17 cellular contexts compared by ENCODE assay signal in genomic region chr2:181052523-181052891, GRCh38.
DNase-seq lines count a peak whose midpoint lies in the region; ATAC-seq, FAIRE-seq and TF ChIP-seq lines count a peak whose summit lies in the region.
"Had no signal": no experiment of that assay in that cellular context is flagged by ENCODE, and none has a peak within 500 bp of the region (broad histone marks: within the 10 kb centered on the region; RNA-seq: fewer than 3 reads in every experiment).

No MANE protein-coding gene starts in this region.

- H3K27ac ChIP-seq in K562 (ENCODE audit: extremely low read depth, low read depth, low read length) = no peak overlapping the region
- H3K27ac ChIP-seq: prostate gland, thyroid gland had no signal

- no peak for DNase-seq in K562 (ENCODE audit: extremely low read depth in 1 of 4, low spot score in 3 of 4)
- no peak for DNase-seq in sciatic nerve (ENCODE audit: low spot score)
- DNase-seq in NCI-H128 (lab: John Stamatoyannopoulos, UW; ENCODE audit: unreplicated experiment) = no peak
- DNase-seq: activated effector memory CD4-positive, alpha-beta T cell treated with Interleukin-2 at 50 U/mL for 16 hours; anterior cingulate cortex; kidney; mesendoderm; NCI-H187; Right ventricle myocardium superior; T-cell; thyroid gland had no signal

- intact Hi-C loops in K562 (cut with micrococcal nuclease) (loop anchor here (10.0 kb wide), 1 partner anchor 378 kb away; no protein-coding TSS in a partner anchor), sciatic nerve (cut with DNase I) (no loop called here)

- no peak overlapping the region for H3K4me2 ChIP-seq in K562 (ENCODE audit: insufficient read depth, low read length)
- H3K4me2 ChIP-seq: smooth muscle cell had no signal

- no peak overlapping the region for H3K9ac ChIP-seq in K562 (ENCODE audit: insufficient read depth in 1 of 2, low read depth in 2 of 2, low read length in 2 of 2)

- CTCF ChIA-PET in K562 (lab: Yijun Ruan, JAX; ENCODE audit: low intra/inter-chr PET ratio) = no interaction called here

- POLR2A ChIA-PET in K562 (lab: Yijun Ruan, JAX) = no interaction called here

- no TSS peak for BruUV-seq in K562 (replicated peaks; lab: Mats Ljungman, UMichigan)

- no peaks in the 10 kb centered on the region for H4K20me1 ChIP-seq in K562 (replicated peaks; ENCODE audit: control insufficient read depth, insufficient read depth, low read length)

- TF ChIP-seq RAD21 in K562 (CRISPR knock-in tag; conservative IDR thresholded peaks at IDR 0.05 in 1 of 2, IDR thresholded peaks at IDR 0.05 in 1 of 2) = no peak

- peak; percentile 39 for ATAC-seq in GM18868 (IDR thresholded peaks at IDR 0.05; ENCODE audit: unreplicated experiment)
- ATAC-seq in GM21447 (IDR thresholded peaks at IDR 0.05; ENCODE audit: unreplicated experiment) = peak; percentile 52
- peak; percentile 46 for ATAC-seq in HG03045 (IDR thresholded peaks at IDR 0.05; ENCODE audit: unreplicated experiment)
- peak; percentile 47 for ATAC-seq in K562
- no peak for ATAC-seq in sciatic nerve
- no peak for ATAC-seq in HG02981 (IDR thresholded peaks at IDR 0.05; ENCODE audit: unreplicated experiment)
- ATAC-seq: T-cell had no signal

- TF ChIP-seq CTCF in K562 (IDR thresholded peaks at IDR 0.05 in 2 of 3, conservative IDR thresholded peaks at IDR 0.05 in 1 of 3; ENCODE audit: insufficient read depth in 2 of 3, low read depth in 1 of 3, low read length in 3 of 3) = no peak

- H3K4me1 ChIP-seq in K562 (replicated peaks in 1 of 2; ENCODE audit: control insufficient read depth in 2 of 2, insufficient read depth in 2 of 2, low read length in 2 of 2) = no peaks in the 10 kb centered on the region; a peak in 1 of 5 replicates
- H3K4me1 ChIP-seq: prostate gland, thyroid gland had no signal

- H3K27me3 ChIP-seq in K562 (ENCODE audit: control insufficient read depth in 2 of 2, insufficient read depth in 2 of 2, low read length in 2 of 2) = no peaks in the 10 kb centered on the region
- H3K27me3 ChIP-seq: thyroid gland had no signal

- TF ChIP-seq EP300 in K562 (IDR thresholded peaks at IDR 0.05; ENCODE audit: low read length) = no peak

- H3K36me3 ChIP-seq in K562 (ENCODE audit: control insufficient read depth, insufficient read depth, low read length) = no peaks in the 10 kb centered on the region
- H3K36me3 ChIP-seq: prostate gland, thyroid gland had no signal

- FAIRE-seq in K562 (lab: Jason Lieb, UNC) = peak; percentile 52
- FAIRE-seq: kidney had no signal

- no peaks in the 10 kb centered on the region for H3K9me3 ChIP-seq in K562 (replicated peaks; ENCODE audit: control insufficient read depth, insufficient read depth, low read depth, low read length)
- H3K9me3 ChIP-seq: prostate gland, thyroid gland had no signal

- in situ Hi-C loops in K562 (cut with MboI) = loop anchor here (25.0 kb wide), 1 partner anchor 940 kb away; no protein-coding TSS in a partner anchor

- H3K79me2 ChIP-seq in K562 (ENCODE audit: control insufficient read depth, insufficient read depth, low read length) = peaks cover 28% of the 10 kb centered on the region; the same call in 2 of the 3 replicates

- H2AFZ ChIP-seq in K562 (ENCODE audit: low read depth, low read length) = no peak overlapping the region

- H3K9me1 ChIP-seq in K562 (ENCODE audit: control insufficient read depth, insufficient read depth, low read length) = no peaks in the 10 kb centered on the region

- TF ChIP-seq POLR2A in K562 (conservative IDR thresholded peaks at IDR 0.05) = no peak

- no peak overlapping the region for H3K4me3 ChIP-seq in K562
- H3K4me3 ChIP-seq: prostate gland, smooth muscle cell, thyroid gland had no signal

TF ChIP-seq in K562, 482 proteins besides CTCF, POLR2A, EP300 and RAD21:
- TF ChIP-seq ATF3 (IDR thresholded peaks at IDR 0.05) (no peak), ATF3 (CRISPR knock-in tag; conservative IDR thresholded peaks at IDR 0.05) (no peak)

Comparison
In these comparisons a context has a peak if more than half of its experiments do, and no peak if none do; other contexts are left out.
1. ATAC-seq: peak in GM18868 (single experiment), GM21447 (single experiment), HG03045 (single experiment) and K562 (single experiment); none in sciatic nerve (single experiment) and HG02981 (single experiment).